ENCODE assay signal across 12 cellular contexts in the genomic region with DNA sequence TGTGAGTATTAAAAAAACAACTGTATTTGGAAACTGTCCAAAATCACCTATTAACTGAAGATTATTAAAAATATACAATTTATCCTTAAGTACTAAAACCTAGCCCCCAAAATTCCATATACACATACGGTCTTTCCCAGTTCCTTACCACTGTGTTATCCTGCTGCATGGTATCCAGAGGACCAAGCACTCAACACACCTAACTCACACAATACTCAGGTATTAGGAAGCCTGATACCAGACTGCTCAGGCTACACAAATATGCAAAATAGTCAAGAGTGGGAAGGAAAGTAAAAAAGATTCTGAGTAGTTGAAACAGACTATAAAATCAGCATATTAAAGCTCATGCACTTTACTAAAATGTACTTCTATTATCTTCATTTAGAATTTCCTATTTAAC.
DNase-seq lines count a peak whose midpoint lies in the region; ATAC-seq and TF ChIP-seq lines count a peak whose summit lies in the region.
"Had no signal": no experiment of that assay in that cellular context is flagged by ENCODE, and none has a peak within 500 bp of the region (broad histone marks: within the 10 kb centered on the region; RNA-seq: fewer than 3 reads in every experiment).

No MANE protein-coding gene starts in this region.

- no peak for ATAC-seq in CD4-positive, CD25-positive, alpha-beta regulatory T cell (ENCODE audit: low read depth in 2 of 2)
- ATAC-seq in memory B cell (ENCODE audit: low read depth) (no peak), GM21717 (IDR thresholded peaks at IDR 0.05; ENCODE audit: unreplicated experiment) (no peak)
- ATAC-seq: A549, GM23338 had no signal

- H3K36me3 Mint-ChIP-seq in CD14-positive monocyte: peaks cover 27 to 67% of the 10 kb centered on the region in 2 donors
- H3K36me3 Mint-ChIP-seq in CD4-positive, CD25-positive, alpha-beta regulatory T cell: peaks cover 22% of the 10 kb centered on the region
- H3K36me3 Mint-ChIP-seq in memory B cell: peaks cover 16% of the 10 kb centered on the region

- intact Hi-C loops in CD14-positive monocyte (cut with micrococcal nuclease): no loop called here

- no peak for TF ChIP-seq CTCF in CD14-positive monocyte (IDR thresholded peaks at IDR 0.05)

- DNase-seq in CD14-positive monocyte (ENCODE audit: low spot score): no peak
- DNase-seq in CD4-positive, CD25-positive, alpha-beta regulatory T cell: no peak
- DNase-seq in memory B cell (ENCODE audit: low spot score in 2 of 2): no peak
- DNase-seq in NCI-H345 treated with DMSO at 0.1 percent for 48 hours (lab: John Stamatoyannopoulos, UW; ENCODE audit: unreplicated experiment): no peak
- DNase-seq in NCI-H146 treated with DMSO at 0.1 percent for 48 hours (lab: John Stamatoyannopoulos, UW; ENCODE audit: unreplicated experiment): no peak
- DNase-seq: DMS53, H9, IMR-90 had no signal

- no peak overlapping the region for H3K4me3 Mint-ChIP-seq in CD14-positive monocyte
- no peak overlapping the region for H3K4me3 Mint-ChIP-seq in CD4-positive, CD25-positive, alpha-beta regulatory T cell
- H3K4me3 Mint-ChIP-seq in memory B cell: no peak overlapping the region
- H3K4me3 Mint-ChIP-seq: GM23338, H9 had no signal

- H3K9me3 ChIP-seq in CD4-positive, CD25-positive, alpha-beta regulatory T cell (ENCODE audit: control insufficient read depth in 2 of 2, low read length in 2 of 2): no peaks in the 10 kb centered on the region
- H3K9me3 ChIP-seq: A549 had no signal

- H3K4me1 Mint-ChIP-seq in CD14-positive monocyte (peaks cover 2% of the 10 kb centered on the region), memory B cell (peaks cover 4% of the 10 kb centered on the region)
- peaks cover 26 to 37% (median 31%) of the 10 kb centered on the region in 4 donors for H3K4me1 Mint-ChIP-seq in CD4-positive, CD25-positive, alpha-beta regulatory T cell
- H3K4me1 Mint-ChIP-seq: GM23338, H9 had no signal

- H3K9me3 Mint-ChIP-seq in CD14-positive monocyte (peaks cover 0 to 3% (median 0%) of the 10 kb centered on the region in 7 donors), memory B cell (no peaks in the 10 kb centered on the region)
- H3K9me3 Mint-ChIP-seq in CD4-positive, CD25-positive, alpha-beta regulatory T cell: no peaks in the 10 kb centered on the region
- H3K9me3 Mint-ChIP-seq: GM23338, H9 had no signal

- H3K27me3 Mint-ChIP-seq in CD14-positive monocyte (ENCODE audit: low read depth in 3 of 3) (peaks cover 0 to 2% (median 0%) of the 10 kb centered on the region in 3 donors), memory B cell (no peaks in the 10 kb centered on the region)
- H3K27me3 Mint-ChIP-seq in CD4-positive, CD25-positive, alpha-beta regulatory T cell: no peaks in the 10 kb centered on the region

- no peak overlapping the region for H3K4me3 ChIP-seq in CD4-positive, CD25-positive, alpha-beta regulatory T cell (ENCODE audit: low read depth, low read length)
- H3K4me3 ChIP-seq: A549, GM23338 had no signal

- H3K27ac Mint-ChIP-seq in CD14-positive monocyte: peak overlapping the region in 4 of 7 donors; percentile 33 to 65 (median 49)
- H3K27ac Mint-ChIP-seq in CD4-positive, CD25-positive, alpha-beta regulatory T cell: peak overlapping the region in 2 of 3 donors; percentile 52 to 69
- peak overlapping the region; percentile 68 for H3K27ac Mint-ChIP-seq in memory B cell
- H3K27ac Mint-ChIP-seq: GM23338, H9 had no signal

- H3K27ac ChIP-seq in CD4-positive, CD25-positive, alpha-beta regulatory T cell (ENCODE audit: insufficient read depth, low read length, poor library complexity, severe bottlenecking): peak overlapping the region; percentile 14
- H3K27ac ChIP-seq in cingulate gyrus (ENCODE audit: low read depth, low read length): peak overlapping the region; percentile 12
- H3K27ac ChIP-seq: A549 had no signal

- peaks cover 71% of the 10 kb centered on the region for H3K36me3 ChIP-seq in CD4-positive, CD25-positive, alpha-beta regulatory T cell (ENCODE audit: control insufficient read depth, insufficient read depth, low read length)

- H3K27me3 ChIP-seq in CD4-positive, CD25-positive, alpha-beta regulatory T cell (ENCODE audit: control insufficient read depth, insufficient read depth, low read length): no peaks in the 10 kb centered on the region

- H3K4me1 ChIP-seq in CD4-positive, CD25-positive, alpha-beta regulatory T cell (ENCODE audit: control insufficient read depth, insufficient read depth, low read length, poor library complexity, severe bottlenecking): peaks cover 8% of the 10 kb centered on the region
- H3K4me1 ChIP-seq: A549 had no signal
